Comparison of ENCODE assay signal across 10 cellular contexts in genomic region chr12:113103756-113104450, GRCh38. TPM values are rescaled to one million over a fixed set of nuclear protein-coding genes. Genes with fewer than 3 reads are reported as not detected.
DNase-seq lines count a peak whose midpoint lies in the region; ATAC-seq lines count a peak whose summit lies in the region.
"Had no signal": no experiment of that assay in that cellular context is flagged by ENCODE, and none has a peak within 500 bp of the region (broad histone marks: within the 10 kb centered on the region; RNA-seq: fewer than 3 reads in every experiment).

No MANE protein-coding gene starts in this region.

- 3 to 8% methylated on average over 43 of the region's 43 CpGs for WGBS in aorta, 2 donors

- no peaks in the 10 kb centered on the region for H3K36me3 Mint-ChIP-seq in activated T-cell treated with anti-CD3 and anti-CD28 coated beads, Interleukin-2, amount 50 U/mL, for 24 hours (ENCODE audit: low read depth)

- H3K27ac Mint-ChIP-seq in activated T-cell treated with anti-CD3 and anti-CD28 coated beads, Interleukin-2, amount 50 U/mL, for 24 hours, result peak overlapping the region; percentile 31

- no peaks in the 10 kb centered on the region for H3K36me3 ChIP-seq in aorta (ENCODE audit: control insufficient read depth in 1 of 2, insufficient read depth in 2 of 2, low read length in 1 of 2)

- H3K4me3 Mint-ChIP-seq in activated T-cell treated with anti-CD3 and anti-CD28 coated beads, Interleukin-2, amount 50 U/mL, for 24 hours, result peak overlapping the region; percentile 64

- H3K9me3 ChIP-seq in aorta (ENCODE audit: control insufficient read depth, low read length), result no peaks in the 10 kb centered on the region

- H3K4me1 Mint-ChIP-seq in activated T-cell treated with anti-CD3 and anti-CD28 coated beads, Interleukin-2, amount 50 U/mL, for 24 hours (ENCODE audit: low read depth), result peaks cover 11% of the 10 kb centered on the region

- H3K27me3 ChIP-seq in aorta (ENCODE audit: control insufficient read depth in 1 of 2, insufficient read depth in 2 of 2, low read length in 1 of 2), result no peaks in the 10 kb centered on the region

- H3K27me3 Mint-ChIP-seq in activated T-cell treated with anti-CD3 and anti-CD28 coated beads, Interleukin-2, amount 50 U/mL, for 24 hours, result no peaks in the 10 kb centered on the region

- H3K9me3 Mint-ChIP-seq in activated T-cell treated with anti-CD3 and anti-CD28 coated beads, Interleukin-2, amount 50 U/mL, for 24 hours, result no peaks in the 10 kb centered on the region

- H3K4me3 ChIP-seq in aorta (ENCODE audit: low read length in 2 of 2), result no peak overlapping the region

- no peaks in the 10 kb centered on the region for H3K4me1 ChIP-seq in aorta (ENCODE audit: control insufficient read depth in 1 of 2, insufficient read depth in 2 of 2, low read length in 2 of 2)

- DNase-seq in NCI-H1092 (lab: John Stamatoyannopoulos, UW), result peak; percentile 46
- peak; percentile 77 for DNase-seq in activated T-cell treated with anti-CD3 and anti-CD28 coated beads, Interleukin-2, amount 50 U/mL, for 24 hours
- peak; percentile 95 for DNase-seq in iPS-NIHi11 (ENCODE audit: low spot score)
- DNase-seq in stimulated activated CD8-positive, alpha-beta memory T cell treated with anti-CD3 and anti-CD28 coated beads, Interleukin-4, amount 100 ng/mL, for 24 hours (ENCODE audit: low read depth), result peak; percentile 32
- no peak for DNase-seq in HPDE6-E6E7 (ENCODE audit: extremely low spot score)
- no peak for DNase-seq in amniotic stem cell (lab: John Stamatoyannopoulos, UW)
- no peak for DNase-seq in aorta

- ATAC-seq in aorta (ENCODE audit: low FRiP score) (no peak), HG02970 (IDR thresholded peaks at IDR 0.05; ENCODE audit: low FRiP score, unreplicated experiment) (no peak)

- no peak overlapping the region for H3K27ac ChIP-seq in aorta (ENCODE audit: low read depth in 1 of 2, low read length in 2 of 2)

- intact Hi-C loops in aorta (cut with DNase I), result no loop called here

RNA-seq across cellular contexts. Expression of gene RASAL1, which starts 31.7 kb away (rescaled TPM):
- total RNA-seq in aorta, result not detected
- polyA plus RNA-seq in aorta, result not detected
- total RNA-seq: glomerular endothelial cell, HT1080 had no signal

RNA-seq across cellular contexts. Expression of gene CFAP73, which starts 45.6 kb away (rescaled TPM):
- total RNA-seq in aorta, result not detected
- polyA plus RNA-seq in aorta, result under 1 TPM in 1 of 2 donors, not detected in 1; 0.10 TPM
- total RNA-seq: glomerular endothelial cell, HT1080 had no signal

RNA-seq across cellular contexts. Expression of gene DTX1, which starts 47.4 kb away (rescaled TPM):
- 1 to 10 TPM; 4.2 to 4.8 TPM for total RNA-seq in aorta
- polyA plus RNA-seq in aorta, result under 1 TPM; 0.15 to 0.38 TPM

Comparison
In these comparisons a context has a peak if more than half of its experiments do, and no peak if none do; other contexts are left out.
1. DNase-seq: peak in NCI-H1092 (single experiment), activated T-cell treated with anti-CD3 and anti-CD28 coated beads, Interleukin-2, amount 50 U/mL, for 24 hours (single experiment), iPS-NIHi11 (single experiment) and stimulated activated CD8-positive, alpha-beta memory T cell treated with anti-CD3 and anti-CD28 coated beads, Interleukin-4, amount 100 ng/mL, for 24 hours (single experiment); none in HPDE6-E6E7 (single experiment), amniotic stem cell (single experiment) and aorta (0 of 2).